ENCODE assay signal across 33 cellular contexts in genomic region chr16:3439637-3440036, GRCh38. TPM values are rescaled to one million over a fixed set of nuclear protein-coding genes. Genes with fewer than 3 reads are reported as not detected.
"Had no signal": no experiment of that assay in that cellular context is flagged by ENCODE, and none has a peak within 500 bp of the region (broad histone marks: within the 10 kb centered on the region; RNA-seq: fewer than 3 reads in every experiment).

No MANE protein-coding gene starts in this region.

- H3K36me3 ChIP-seq: colonic mucosa had no signal

- H3K4me1 ChIP-seq: colonic mucosa had no signal

- H3K9me3 Mint-ChIP-seq: effector memory CD8-positive, alpha-beta T cell had no signal

- H3K27ac Mint-ChIP-seq: dendritic cell treated with granulocyte-macrophage colony-stimulating factor and Interleukin-4, amounts not matched to agents 40 ng/mL and 50 ng/mL, for 4 days; effector memory CD8-positive, alpha-beta T cell; mesothelial cell of epicardium had no signal

- H3K27me3 ChIP-seq: colonic mucosa, gastrocnemius medialis had no signal

- H3K27ac ChIP-seq: colonic mucosa, epithelial cell of prostate, esophagus squamous epithelium, gastrocnemius medialis, heart right ventricle, left lung, lower lobe of right lung had no signal

- H3K9me3 ChIP-seq: colonic mucosa, lower lobe of right lung, mucosa of descending colon had no signal

- DNase-seq: colonic mucosa; cortex of kidney; effector CD8-positive, alpha-beta T cell; effector memory CD8-positive, alpha-beta T cell; erythroblast; esophagus squamous epithelium; foreskin fibroblast; foreskin melanocyte; gastrocnemius medialis; glutamatergic neuron; head of caudate nucleus; heart right ventricle; hippocampal formation; left cardiac atrium; left lung; left ventricle myocardium superior; lower lobe of right lung; mesenchymal stem cell; mucosa of descending colon; naive B cell had no signal

- H3K4me3 Mint-ChIP-seq: dendritic cell treated with granulocyte-macrophage colony-stimulating factor and Interleukin-4, amounts not matched to agents 40 ng/mL and 50 ng/mL, for 4 days; effector memory CD8-positive, alpha-beta T cell; mesothelial cell of epicardium; naive B cell had no signal

- FAIRE-seq: islet of Langerhans, keratinocyte had no signal

- H3K4me3 ChIP-seq: colonic mucosa, esophagus squamous epithelium, gastrocnemius medialis, heart right ventricle, left lung, lower lobe of right lung, mucosa of descending colon had no signal

- ATAC-seq: effector memory CD8-positive, alpha-beta T cell; esophagus mucosa; gastrocnemius medialis; heart right ventricle; left cardiac atrium; left lung; left ventricle myocardium superior; lower lobe of right lung; mucosa of descending colon had no signal

RNA-seq across cellular contexts. Expression of gene C16orf90, which starts 55.7 kb away (rescaled TPM):
- total RNA-seq: colonic mucosa, dermis microvascular lymphatic vessel endothelial cell, esophagus mucosa, esophagus squamous epithelium, gastrocnemius medialis, glomerular endothelial cell, heart right ventricle, kidney epithelial cell, left cardiac atrium, left lung, left ventricle myocardium superior, lower leg skin, lower lobe of right lung, lung microvascular endothelial cell, mesenteric fat pad, mesothelial cell of epicardium, mucosa of descending colon, myocyte had no signal
- polyA plus RNA-seq: heart right ventricle, keratinocyte had no signal
